8 cellular contexts compared by ENCODE assay signal in genomic region chr19:3984908-3985642, GRCh38. TPM values are rescaled to one million over a fixed set of nuclear protein-coding genes. Genes with fewer than 3 reads are reported as not detected.
DNase-seq lines count a peak whose midpoint lies in the region; TF ChIP-seq lines count a peak whose summit lies in the region.

TSS of gene EEF2 (minus strand) at chr19:3985463. CDS start at chr19:3985380, 83 bp downstream.

- H3K9me3 ChIP-seq in HUES48 (ENCODE audit: control insufficient read depth, insufficient read depth, low read length) (no peaks in the 10 kb centered on the region), NT2/D1 (ENCODE audit: insufficient read depth, low read length) (no peaks in the 10 kb centered on the region), endodermal cell (ENCODE audit: control insufficient read depth, low read length) (no peaks in the 10 kb centered on the region)

- TF ChIP-seq CTCF in endodermal cell (conservative IDR thresholded peaks at IDR 0.05), result no peak

- DNase-seq in AG08396 (ENCODE audit: low spot score) (peak; percentile 98), GM19238 (ENCODE audit: insufficient read length, low spot score) (peak; percentile 75), NT2/D1 (ENCODE audit: low read depth, low spot score) (peak; percentile 76), endodermal cell (peak; percentile 94), mesenteric fat pad (ENCODE audit: low spot score) (peak; percentile 98)
- peak; percentile 67 for DNase-seq in activated CD8-positive, alpha-beta memory T cell treated with anti-CD3 and anti-CD28 coated beads, Interleukin-2, amount 50 U/mL, for 24 hours (ENCODE audit: extremely low read depth)
- DNase-seq in stimulated activated CD8-positive, alpha-beta memory T cell treated with anti-CD3 and anti-CD28 coated beads, Interleukin-15, amount 100 ng/mL, for 1 hour (ENCODE audit: low read depth), result peak; percentile 79

- H3K36me3 ChIP-seq in HUES48 (ENCODE audit: control insufficient read depth, insufficient read depth, low read length) (peaks cover 45% of the 10 kb centered on the region), NT2/D1 (ENCODE audit: insufficient read depth, insufficient read length, low read length) (peaks cover 50% of the 10 kb centered on the region), endodermal cell (ENCODE audit: control insufficient read depth, insufficient read depth, low read length) (peaks cover 47% of the 10 kb centered on the region)

- peak within 1 kb of the TSS; percentile 98 for H3K9ac ChIP-seq in HUES48 (ENCODE audit: low read depth, low read length)
- H3K9ac ChIP-seq in NT2/D1 (ENCODE audit: insufficient read length, low read depth), result peak within 1 kb of the TSS; percentile 100
- peak within 1 kb of the TSS; percentile 100 for H3K9ac ChIP-seq in endodermal cell (ENCODE audit: extremely low read depth, low read length, poor library complexity, severe bottlenecking)

- peak within 1 kb of the TSS; percentile 99 for H3K27ac Mint-ChIP-seq in endodermal cell

- H3K36me3 Mint-ChIP-seq in endodermal cell (ENCODE audit: low read depth), result peaks cover 51% of the 10 kb centered on the region

- H3K27me3 ChIP-seq in HUES48 (ENCODE audit: control insufficient read depth, insufficient read depth, low read length), result 0 out of 2 replicates have a peak, but pooled peaks cover 3% of the 10 kb centered on the region
- no peaks in the 10 kb centered on the region for H3K27me3 ChIP-seq in NT2/D1 (ENCODE audit: insufficient read depth, insufficient read length)
- H3K27me3 ChIP-seq in endodermal cell (ENCODE audit: control insufficient read depth, insufficient read depth, low read length, poor library complexity, severe bottlenecking), result no peaks in the 10 kb centered on the region

- H3K4me1 Mint-ChIP-seq in endodermal cell, result peaks cover 27% of the 10 kb centered on the region

- no peaks in the 10 kb centered on the region for H3K27me3 Mint-ChIP-seq in endodermal cell (ENCODE audit: insufficient read depth)

- peak within 1 kb of the TSS; percentile 96 for H3K4me3 ChIP-seq in HUES48 (ENCODE audit: low read depth, low read length)
- peak within 1 kb of the TSS; percentile 99 for H3K4me3 ChIP-seq in NT2/D1 (ENCODE audit: insufficient read length, low read depth)
- H3K4me3 ChIP-seq in endodermal cell (ENCODE audit: low read length), result peak within 1 kb of the TSS; percentile 93

- peaks cover 23% of the 10 kb centered on the region for H3K4me1 ChIP-seq in HUES48 (ENCODE audit: control insufficient read depth, insufficient read depth, low read length)
- H3K4me1 ChIP-seq in NT2/D1 (ENCODE audit: insufficient read depth, insufficient read length), result peaks cover 31% of the 10 kb centered on the region
- H3K4me1 ChIP-seq in endodermal cell (ENCODE audit: control insufficient read depth, insufficient read depth, low read length), result peaks cover 12% of the 10 kb centered on the region

- H3K4me3 Mint-ChIP-seq in endodermal cell, result peak within 1 kb of the TSS; percentile 99

- no peaks in the 10 kb centered on the region for H3K9me3 Mint-ChIP-seq in endodermal cell

- peak within 1 kb of the TSS; percentile 97 for H3K27ac ChIP-seq in HUES48 (ENCODE audit: low read depth, low read length)
- peak within 1 kb of the TSS; percentile 97 for H3K27ac ChIP-seq in endodermal cell (ENCODE audit: low read depth, low read length)

- 0 to 1% methylated on average over 35 to 80 of the region's 80 CpGs for WGBS in endodermal cell (ENCODE audit: insufficient coverage in 1 of 2, insufficient read length in 1 of 2), 2 experiments

RNA-seq across cellular contexts. Expression of gene EEF2, which starts in this region (rescaled TPM):
- total RNA-seq in endodermal cell (1,000 to 10,000 TPM; 1,913 to 2,886 TPM), mesenteric fat pad (2,131 TPM)
- 1,668 TPM for polyA plus RNA-seq in endodermal cell (2013, experiment 1 of 2)
- 1,515 TPM for polyA plus RNA-seq in endodermal cell (2013, experiment 2 of 2)

Comparison
In these comparisons a context has a peak if more than half of its experiments do, and no peak if none do; other contexts are left out.
1. Peak in every context shown above with its lines: DNase-seq, H3K4me3 ChIP-seq and H3K27ac ChIP-seq.